31 cellular contexts compared by ENCODE assay signal in the genomic region with DNA sequence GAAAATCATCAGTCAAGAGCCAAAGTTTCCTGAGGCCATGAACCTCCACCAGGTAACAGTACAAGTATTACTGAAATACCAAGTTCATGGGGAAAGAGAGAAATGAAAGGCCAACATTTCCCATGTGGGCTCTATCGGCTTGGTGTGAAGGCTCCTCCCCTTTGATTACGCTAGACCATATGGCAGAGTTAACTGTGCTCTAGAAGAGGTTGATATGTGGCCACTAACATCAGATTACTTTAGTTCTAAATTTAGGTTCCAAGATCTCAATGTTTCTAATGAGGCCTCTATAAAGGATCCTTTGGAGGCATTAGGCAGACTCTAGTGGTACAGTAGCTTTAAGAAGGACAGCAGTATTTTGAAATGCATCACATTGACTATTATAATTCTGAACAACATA.
"Had no signal": no experiment of that assay in that cellular context is flagged by ENCODE, and none has a peak within 500 bp of the region (broad histone marks: within the 10 kb centered on the region; RNA-seq: fewer than 3 reads in every experiment).

No MANE protein-coding gene starts in this region.

- H3K9me3 ChIP-seq: ascending aorta, SJCRH30 had no signal

- DNase-seq: activated CD4-positive, alpha-beta T cell treated with anti-CD3 and anti-CD28 coated beads for 1 hour; activated CD4-positive, alpha-beta T cell treated with anti-CD3 and anti-CD28 coated beads for 48 hours; activated CD4-positive, CD25-positive, alpha-beta regulatory T cell; activated CD8-positive, alpha-beta T cell treated with anti-CD3 and anti-CD28 coated beads for 36 hours; activated effector memory CD4-positive, alpha-beta T cell treated with anti-CD3 and anti-CD28 coated beads, Interleukin-2, amount 50 U/mL, for 16 hours; activated naive CD4-positive, alpha-beta T cell; activated naive CD4-positive, alpha-beta T cell treated with anti-CD3 and anti-CD28 coated beads, Interleukin-2, amount 50 U/mL, for 16 hours; activated naive CD8-positive, alpha-beta T cell treated with anti-CD3 and anti-CD28 coated beads for 36 hours; activated T-cell treated with anti-CD3 and anti-CD28 coated beads, Interleukin-2, amount 50 U/mL, for 1 hour; activated T-cell treated with anti-CD3 and anti-CD28 coated beads, Interleukin-2, amount 50 U/mL, for 72 hours; amniotic stem cell; central memory CD4-positive, alpha-beta T cell; Kasumi-1; KG1; MM.1S; MV-4-11; NCI-H1092; NCI-H1436 treated with DMSO at 0.1 percent for 48 hours; NCI-H1694 treated with DMSO at 0.1 percent for 48 hours; NCI-H2029 treated with DMSO at 0.1 percent for 48 hours; NCI-H2107; NCI-H226; NCI-H446 treated with DMSO at 0.1 percent for 48 hours; NCI-H526; NCI-H774; SHP77; SJCRH30; T1000; WERI-Rb-1 had no signal

- H3K36me3 ChIP-seq: ascending aorta, SJCRH30, WERI-Rb-1 had no signal

- H3K27me3 ChIP-seq: ascending aorta, SJCRH30 had no signal

- H3K4me3 ChIP-seq: ascending aorta, SJCRH30, SK-N-MC had no signal

- H3K27ac ChIP-seq: ascending aorta, SJCRH30, SK-N-MC, WERI-Rb-1 had no signal
